In the genomic region with DNA sequence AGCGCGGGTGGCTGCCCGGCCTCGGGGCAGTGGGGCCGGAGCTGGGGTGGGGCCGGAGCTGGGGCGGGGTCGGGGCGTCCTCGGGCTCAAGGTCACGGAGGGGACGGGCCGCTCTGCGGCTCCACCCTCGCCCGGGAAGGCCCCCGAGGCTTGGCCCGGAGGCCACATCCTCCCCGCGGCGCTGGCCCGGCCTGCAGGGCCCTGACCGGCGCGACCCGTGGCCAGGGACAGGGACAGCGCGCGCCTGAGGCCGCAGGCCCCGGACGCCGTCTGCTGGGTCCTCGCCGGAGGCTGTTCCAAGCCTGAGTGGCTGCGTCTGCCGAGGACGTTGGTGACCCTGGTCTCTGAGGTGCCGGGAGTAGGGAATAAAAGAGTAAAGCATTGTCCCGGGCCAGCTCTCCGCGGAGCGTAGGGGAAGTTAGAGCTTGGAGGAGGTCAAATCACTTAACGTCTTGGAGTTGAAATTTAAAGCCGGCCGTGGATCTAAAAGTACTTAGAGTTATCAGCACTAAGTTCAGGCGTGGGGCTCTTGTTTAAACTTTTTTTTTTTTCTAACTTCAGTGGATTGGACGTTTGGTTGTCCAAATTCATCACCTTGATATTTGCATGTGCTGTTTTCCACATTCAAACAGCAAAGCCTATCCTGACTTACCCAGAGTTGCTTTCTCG, we compare ENCODE assay signal across 8 cellular contexts. TPM values are rescaled to one million over a fixed set of nuclear protein-coding genes. Genes with fewer than 3 reads are reported as not detected.
DNase-seq lines count a peak whose midpoint lies in the region; ATAC-seq and TF ChIP-seq lines count a peak whose summit lies in the region.

No MANE protein-coding gene starts in this region.

- H3K4me3 ChIP-seq in astrocyte of the cerebellum (ENCODE audit: low read depth, low read length) (peak overlapping the region; percentile 64), iPS DF 6.9 (ENCODE audit: low read length) (peak overlapping the region; percentile 69), sigmoid colon (peak overlapping the region; percentile 46 to 87 (median 80))

- H3K4me1 ChIP-seq in iPS DF 6.9 (ENCODE audit: control insufficient read depth, insufficient read depth, low read length) (no peaks in the 10 kb centered on the region), sigmoid colon (peaks cover 0 to 40% (median 24%) of the 10 kb centered on the region in 4 donors)

- in situ Hi-C loops in astrocyte of the cerebellum (cut with HindIII; ENCODE audit: low sequenced_read_pairs): no loop called here

- H3K9me3 ChIP-seq in iPS DF 6.9 (ENCODE audit: control insufficient read depth, insufficient read depth, low read length): no peaks in the 10 kb centered on the region
- no peaks in the 10 kb centered on the region for H3K9me3 ChIP-seq in sigmoid colon

- no peak for TF ChIP-seq CTCF in astrocyte of the cerebellum (IDR thresholded peaks at IDR 0.05; ENCODE audit: low read depth, low read length, missing control alignments)
- no peak for TF ChIP-seq CTCF in sigmoid colon (IDR thresholded peaks at IDR 0.05)

- DNase-seq in Daoy (ENCODE audit: low read depth) (peak; percentile 75), HT-29 (ENCODE audit: low spot score) (peak; percentile 68), astrocyte of the cerebellum (ENCODE audit: low read depth) (no peak), iPS DF 6.9 (ENCODE audit: low read depth, low spot score) (peak; percentile 16), sigmoid colon (peak; percentile 84), DMS153 treated with DMSO at 0.1 percent for 48 hours (lab: John Stamatoyannopoulos, UW; ENCODE audit: unreplicated experiment) (no peak)

- H3K36me3 ChIP-seq in iPS DF 6.9 (ENCODE audit: control insufficient read depth, insufficient read depth, low read length) (no peaks in the 10 kb centered on the region), sigmoid colon (peaks cover 0 to 4% (median under 1%) of the 10 kb centered on the region in 4 donors)

- no peak for TF ChIP-seq POLR2A in sigmoid colon (IDR thresholded peaks at IDR 0.05)

- no peak overlapping the region for H3K27ac ChIP-seq in iPS DF 6.9 (ENCODE audit: low read length)
- H3K27ac ChIP-seq in sigmoid colon: peak overlapping the region; percentile 94 to 99 (median 98)

- no CpG with 5 or more reads among the region's 49 CpGs for WGBS in iPS DF 6.9 (ENCODE audit: insufficient coverage, insufficient read length)
- WGBS in sigmoid colon, 2 donors: 1% methylated on average over 49 of the region's 49 CpGs

- ATAC-seq in GM21381 (IDR thresholded peaks at IDR 0.05; ENCODE audit: unreplicated experiment) (peak; percentile 77), SK-N-SH treated with all-trans-retinoic acid at 6 μM for 48 hours (peak; percentile 74)

- TF ChIP-seq EP300 in sigmoid colon (IDR thresholded peaks at IDR 0.05): no peak

- intact Hi-C loops in sigmoid colon (cut with DNase I): loop anchor here (1.0 to 10.0 kb wide), 5 partner anchors 13 to 390 kb away; a partner anchor contains a TSS

- H3K27me3 ChIP-seq in iPS DF 6.9 (ENCODE audit: control insufficient read depth, insufficient read depth, low read length) (no peaks in the 10 kb centered on the region), sigmoid colon (no peaks in the 10 kb centered on the region)

TF ChIP-seq in SK-N-SH treated with all-trans-retinoic acid at 6 μM for 48 hours, 23 proteins besides CTCF, POLR2A, EP300 and RAD21:
- TF ChIP-seq ZC3H10 (CRISPR knock-in tag; IDR thresholded peaks at IDR 0.05): no peak
- TF ChIP-seq SNAI2 (CRISPR knock-in tag; IDR thresholded peaks at IDR 0.05): no peak
- TF ChIP-seq PPARA (CRISPR knock-in tag; IDR thresholded peaks at IDR 0.05; ENCODE audit: borderline replicate concordance): no peak
- TF ChIP-seq ZNF8 (CRISPR knock-in tag; IDR thresholded peaks at IDR 0.05): no peak
- TF ChIP-seq GLIS3 (CRISPR knock-in tag; IDR thresholded peaks at IDR 0.05): no peak
- TF ChIP-seq ZFP30 (CRISPR knock-in tag; IDR thresholded peaks at IDR 0.05): no peak
- TF ChIP-seq BACH2 (CRISPR knock-in tag; IDR thresholded peaks at IDR 0.05; ENCODE audit: borderline replicate concordance): no peak
- TF ChIP-seq, protein P1, sequence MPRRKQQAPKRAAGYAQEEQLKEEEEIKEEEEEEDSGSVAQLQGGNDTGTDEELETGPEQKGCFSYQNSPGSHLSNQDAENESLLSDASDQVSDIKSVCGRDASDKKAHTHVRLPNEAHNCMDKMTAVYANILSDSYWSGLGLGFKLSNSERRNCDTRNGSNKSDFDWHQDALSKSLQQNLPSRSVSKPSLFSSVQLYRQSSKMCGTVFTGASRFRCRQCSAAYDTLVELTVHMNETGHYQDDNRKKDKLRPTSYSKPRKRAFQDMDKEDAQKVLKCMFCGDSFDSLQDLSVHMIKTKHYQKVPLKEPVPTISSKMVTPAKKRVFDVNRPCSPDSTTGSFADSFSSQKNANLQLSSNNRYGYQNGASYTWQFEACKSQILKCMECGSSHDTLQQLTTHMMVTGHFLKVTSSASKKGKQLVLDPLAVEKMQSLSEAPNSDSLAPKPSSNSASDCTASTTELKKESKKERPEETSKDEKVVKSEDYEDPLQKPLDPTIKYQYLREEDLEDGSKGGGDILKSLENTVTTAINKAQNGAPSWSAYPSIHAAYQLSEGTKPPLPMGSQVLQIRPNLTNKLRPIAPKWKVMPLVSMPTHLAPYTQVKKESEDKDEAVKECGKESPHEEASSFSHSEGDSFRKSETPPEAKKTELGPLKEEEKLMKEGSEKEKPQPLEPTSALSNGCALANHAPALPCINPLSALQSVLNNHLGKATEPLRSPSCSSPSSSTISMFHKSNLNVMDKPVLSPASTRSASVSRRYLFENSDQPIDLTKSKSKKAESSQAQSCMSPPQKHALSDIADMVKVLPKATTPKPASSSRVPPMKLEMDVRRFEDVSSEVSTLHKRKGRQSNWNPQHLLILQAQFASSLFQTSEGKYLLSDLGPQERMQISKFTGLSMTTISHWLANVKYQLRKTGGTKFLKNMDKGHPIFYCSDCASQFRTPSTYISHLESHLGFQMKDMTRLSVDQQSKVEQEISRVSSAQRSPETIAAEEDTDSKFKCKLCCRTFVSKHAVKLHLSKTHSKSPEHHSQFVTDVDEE (CRISPR knock-in tag; IDR thresholded peaks at IDR 0.05): no peak
- TF ChIP-seq OSR1 (CRISPR knock-in tag; IDR thresholded peaks at IDR 0.05): no peak

RNA-seq across cellular contexts. Expression of a gene that starts 0.6 kb away (rescaled TPM):
- total RNA-seq in Daoy (2014; rRNA removed; shearing (Covaris generic)): 65.8 and 68.6 TPM in 2 replicates
- total RNA-seq in HT-29 (2014; rRNA removed; shearing (Covaris generic)): 9.5 and 10.9 TPM in 2 replicates
- 100 to 1,000 TPM; 101 to 158 (median 134) TPM for total RNA-seq in sigmoid colon
- 100 to 1,000 TPM in 1 of 3 donors, 10 to 100 TPM in 2; 39.6 to 116 (median 77.5) TPM for polyA plus RNA-seq in sigmoid colon

RNA-seq across cellular contexts. Expression of a gene that starts 13.3 kb away (rescaled TPM):
- total RNA-seq in Daoy (2014; rRNA removed; shearing (Covaris generic)): 40.0 and 55.8 TPM in 2 replicates
- total RNA-seq in HT-29 (2014; rRNA removed; shearing (Covaris generic)): 19.5 and 20.3 TPM in 2 replicates
- total RNA-seq in sigmoid colon: 10 to 100 TPM in 3 of 4 donors, 1 to 10 TPM in 1; 9.7 to 15.6 (median 12.5) TPM
- polyA plus RNA-seq in sigmoid colon: 10 to 100 TPM; 13.2 to 17.1 (median 16.9) TPM

Comparison
In these comparisons a context has a peak if more than half of its experiments do, and no peak if none do; other contexts are left out.
1. DNase-seq: peak in Daoy (single experiment), HT-29 (single experiment), iPS DF 6.9 (single experiment) and sigmoid colon (single experiment); none in astrocyte of the cerebellum (single experiment) and DMS153 treated with DMSO at 0.1 percent for 48 hours (single experiment).
2. Peak in every context shown above with its lines, with median percentiles within 50 percentile points of each other: H3K4me3 ChIP-seq.